Comparison of ENCODE assay signal across 8 cellular contexts in the genomic region with DNA sequence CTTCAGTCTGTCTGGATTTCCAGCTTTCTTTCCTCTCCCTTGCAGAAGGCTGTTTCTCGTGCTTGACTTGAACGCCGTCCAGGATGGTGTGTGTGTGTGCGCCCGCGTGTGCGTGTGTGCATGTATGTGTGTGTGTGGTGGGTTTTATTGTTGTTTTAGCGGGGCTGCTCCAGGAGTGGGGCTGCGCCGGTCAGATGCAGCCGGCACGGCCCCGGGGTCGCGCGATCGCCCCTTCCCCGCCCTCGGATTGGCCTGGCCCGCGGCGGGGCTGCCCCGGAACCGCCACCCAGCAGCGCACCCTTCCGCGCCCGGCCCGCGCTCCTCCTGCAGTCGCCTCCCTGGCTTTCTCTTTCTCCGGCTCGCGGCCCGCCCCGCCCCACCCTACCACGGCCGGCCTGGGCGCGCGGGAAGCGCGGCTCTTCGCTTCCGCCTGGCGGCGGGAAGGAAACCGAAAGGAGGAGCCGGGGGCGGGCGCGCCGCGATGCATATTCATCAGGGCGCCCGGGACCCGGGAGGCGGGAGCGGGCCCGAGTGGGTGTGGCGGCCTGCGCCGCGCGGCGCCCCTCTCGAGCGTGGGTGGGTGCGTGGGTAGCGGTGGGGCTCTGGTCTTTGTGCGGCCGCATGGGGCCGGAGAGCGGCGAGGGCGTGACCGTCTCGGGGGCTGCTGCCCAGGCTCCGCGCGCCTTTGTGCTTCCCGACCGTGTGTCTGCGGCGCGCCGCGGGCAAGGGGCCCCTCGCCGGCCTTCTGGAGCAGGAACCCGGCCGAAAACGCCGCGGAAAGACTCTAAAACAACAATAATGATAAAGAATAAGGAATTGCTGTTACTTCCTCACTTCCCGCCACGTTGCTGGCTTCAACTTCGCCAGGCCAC. TPM values are rescaled to one million over a fixed set of nuclear protein-coding genes. Genes with fewer than 3 reads are reported as not detected.
DNase-seq lines count a peak whose midpoint lies in the region; ATAC-seq and TF ChIP-seq lines count a peak whose summit lies in the region.

No MANE protein-coding gene starts in this region.

- no peaks in the 10 kb centered on the region for H3K27me3 ChIP-seq in layer of hippocampus (ENCODE audit: control insufficient read depth, insufficient read depth, low read length)

- DNase-seq in AG08395 (ENCODE audit: low spot score) (peak; percentile 86), NCI-H2171 (lab: John Stamatoyannopoulos, UW) (peak; percentile 78), cerebellum (ENCODE audit: low spot score) (peak; percentile 88)
- DNase-seq in stimulated activated CD4-positive, alpha-beta T cell treated with anti-CD3 and anti-CD28 coated beads, Interleukin-1b, Interleukin-23, amount 100 ng/mL, for 24 hours (ENCODE audit: low read depth in 4 of 4, low spot score in 1 of 4): peak; percentile 27 to 75 (median 52)

- ATAC-seq in HG03045 (IDR thresholded peaks at IDR 0.05; ENCODE audit: unreplicated experiment): peak; percentile 96
- peak; percentile 82 to 83 for ATAC-seq in activated CD4-positive, CD25-positive, alpha-beta regulatory T cell treated with anti-CD3 and anti-CD28 coated beads, Interleukin-2, amount 50 U/mL, for 24 hours

- peak; percentile 74 for TF ChIP-seq POLR2A in GM18526 (IDR thresholded peaks at IDR 0.05; ENCODE audit: extremely low read depth, insufficient read length)

- peak overlapping the region; percentile 91 for H3K27ac ChIP-seq in layer of hippocampus (ENCODE audit: low read depth, low read length)

RNA-seq across cellular contexts. Expression of a gene that starts 8.5 kb away (rescaled TPM):
- 236 TPM for total RNA-seq in cerebellum

Comparison
In these comparisons a context has a peak if more than half of its experiments do, and no peak if none do; other contexts are left out.
1. Peak in every context shown above with its lines: DNase-seq, ATAC-seq and H3K27ac ChIP-seq.